ENCODE assay signal across 2 cellular contexts in the genomic region with DNA sequence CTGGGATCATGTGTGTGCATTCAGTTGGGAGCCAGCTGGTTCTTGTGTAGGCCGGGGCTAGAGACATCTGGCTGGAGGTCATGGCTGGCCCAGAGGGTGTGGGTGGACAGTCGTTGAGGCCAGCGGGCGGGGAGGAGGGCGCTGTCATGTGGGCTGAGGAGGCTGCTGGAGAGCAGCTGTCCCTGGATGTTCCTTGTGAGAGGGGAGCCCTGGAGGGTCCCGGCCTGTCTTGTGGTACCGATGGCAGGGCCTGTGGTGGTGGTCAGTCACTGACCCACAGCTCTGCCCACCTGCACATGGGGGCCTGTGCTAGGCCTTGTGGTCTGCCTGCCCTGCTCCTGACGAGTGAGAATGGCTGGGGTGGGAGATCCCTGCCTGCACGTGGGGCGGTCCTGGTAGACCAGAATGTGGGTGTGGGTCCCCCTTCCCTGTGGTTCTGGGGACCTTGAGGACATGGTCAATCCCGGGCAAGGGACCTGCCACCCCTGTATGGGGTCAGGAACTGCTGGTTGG.
A peak's percentile ranks its signal among the peaks of the same experiment; 100 is the strongest.
TF ChIP-seq lines count a peak whose summit lies in the region.

No MANE protein-coding gene starts in this region.

TF ChIP-seq in HEK293, 187 proteins besides CTCF, POLR2A, EP300 and RAD21:
- TF ChIP-seq EGR2 (tag by site-specific recombination; IDR thresholded peaks at IDR 0.05; ENCODE audit: low read depth) (peak; percentile 81), ZFHX2 (tag by site-specific recombination; conservative IDR thresholded peaks at IDR 0.05) (peak; percentile 66), ZSCAN4 (tag by site-specific recombination; IDR thresholded peaks at IDR 0.05) (no peak), ZNF549 (tag by site-specific recombination; IDR thresholded peaks at IDR 0.05) (no peak)

TF ChIP-seq in GM12878, 131 proteins besides CTCF, POLR2A, EP300 and RAD21:
- TF ChIP-seq, protein P1, sequence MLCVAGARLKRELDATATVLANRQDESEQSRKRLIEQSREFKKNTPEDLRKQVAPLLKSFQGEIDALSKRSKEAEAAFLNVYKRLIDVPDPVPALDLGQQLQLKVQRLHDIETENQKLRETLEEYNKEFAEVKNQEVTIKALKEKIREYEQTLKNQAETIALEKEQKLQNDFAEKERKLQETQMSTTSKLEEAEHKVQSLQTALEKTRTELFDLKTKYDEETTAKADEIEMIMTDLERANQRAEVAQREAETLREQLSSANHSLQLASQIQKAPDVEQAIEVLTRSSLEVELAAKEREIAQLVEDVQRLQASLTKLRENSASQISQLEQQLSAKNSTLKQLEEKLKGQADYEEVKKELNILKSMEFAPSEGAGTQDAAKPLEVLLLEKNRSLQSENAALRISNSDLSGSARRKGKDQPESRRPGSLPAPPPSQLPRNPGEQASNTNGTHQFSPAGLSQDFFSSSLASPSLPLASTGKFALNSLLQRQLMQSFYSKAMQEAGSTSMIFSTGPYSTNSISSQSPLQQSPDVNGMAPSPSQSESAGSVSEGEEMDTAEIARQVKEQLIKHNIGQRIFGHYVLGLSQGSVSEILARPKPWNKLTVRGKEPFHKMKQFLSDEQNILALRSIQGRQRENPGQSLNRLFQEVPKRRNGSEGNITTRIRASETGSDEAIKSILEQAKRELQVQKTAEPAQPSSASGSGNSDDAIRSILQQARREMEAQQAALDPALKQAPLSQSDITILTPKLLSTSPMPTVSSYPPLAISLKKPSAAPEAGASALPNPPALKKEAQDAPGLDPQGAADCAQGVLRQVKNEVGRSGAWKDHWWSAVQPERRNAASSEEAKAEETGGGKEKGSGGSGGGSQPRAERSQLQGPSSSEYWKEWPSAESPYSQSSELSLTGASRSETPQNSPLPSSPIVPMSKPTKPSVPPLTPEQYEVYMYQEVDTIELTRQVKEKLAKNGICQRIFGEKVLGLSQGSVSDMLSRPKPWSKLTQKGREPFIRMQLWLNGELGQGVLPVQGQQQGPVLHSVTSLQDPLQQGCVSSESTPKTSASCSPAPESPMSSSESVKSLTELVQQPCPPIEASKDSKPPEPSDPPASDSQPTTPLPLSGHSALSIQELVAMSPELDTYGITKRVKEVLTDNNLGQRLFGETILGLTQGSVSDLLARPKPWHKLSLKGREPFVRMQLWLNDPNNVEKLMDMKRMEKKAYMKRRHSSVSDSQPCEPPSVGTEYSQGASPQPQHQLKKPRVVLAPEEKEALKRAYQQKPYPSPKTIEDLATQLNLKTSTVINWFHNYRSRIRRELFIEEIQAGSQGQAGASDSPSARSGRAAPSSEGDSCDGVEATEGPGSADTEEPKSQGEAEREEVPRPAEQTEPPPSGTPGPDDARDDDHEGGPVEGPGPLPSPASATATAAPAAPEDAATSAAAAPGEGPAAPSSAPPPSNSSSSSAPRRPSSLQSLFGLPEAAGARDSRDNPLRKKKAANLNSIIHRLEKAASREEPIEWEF (IDR thresholded peaks at IDR 0.05; ENCODE audit: insufficient replicate concordance, low read depth, low read length), result no peak
- TF ChIP-seq NR2C2 (IDR thresholded peaks at IDR 0.05; ENCODE audit: borderline replicate concordance, control insufficient read depth, insufficient read length, low read depth), result no peak
- no peak for TF ChIP-seq KLF5 (IDR thresholded peaks at IDR 0.05; ENCODE audit: partially characterized antibody)
- TF ChIP-seq RELA (IDR thresholded peaks at IDR 0.05; ENCODE audit: borderline replicate concordance, partially characterized antibody), result no peak
- no peak for TF ChIP-seq MEF2B (IDR thresholded peaks at IDR 0.05; ENCODE audit: partially characterized antibody, poor library complexity, severe bottlenecking)
- TF ChIP-seq BRCA1 (IDR thresholded peaks at IDR 0.05; ENCODE audit: low read depth, low read length), result no peak
- no peak for TF ChIP-seq HDAC6 (IDR thresholded peaks at IDR 0.05; ENCODE audit: unreplicated experiment)
- no peak for TF ChIP-seq NFYA (IDR thresholded peaks at IDR 0.05; ENCODE audit: borderline replicate concordance, low read depth, low read length)
- no peak for TF ChIP-seq WRNIP1 (IDR thresholded peaks at IDR 0.05; ENCODE audit: borderline replicate concordance, low read depth, low read length)
- TF ChIP-seq PAX8 (IDR thresholded peaks at IDR 0.05), result no peak
- TF ChIP-seq TCF12 (IDR thresholded peaks at IDR 0.05; ENCODE audit: low read depth, low read length), result no peak
